Comparison of ENCODE assay signal across 1 cellular context in the genomic region with DNA sequence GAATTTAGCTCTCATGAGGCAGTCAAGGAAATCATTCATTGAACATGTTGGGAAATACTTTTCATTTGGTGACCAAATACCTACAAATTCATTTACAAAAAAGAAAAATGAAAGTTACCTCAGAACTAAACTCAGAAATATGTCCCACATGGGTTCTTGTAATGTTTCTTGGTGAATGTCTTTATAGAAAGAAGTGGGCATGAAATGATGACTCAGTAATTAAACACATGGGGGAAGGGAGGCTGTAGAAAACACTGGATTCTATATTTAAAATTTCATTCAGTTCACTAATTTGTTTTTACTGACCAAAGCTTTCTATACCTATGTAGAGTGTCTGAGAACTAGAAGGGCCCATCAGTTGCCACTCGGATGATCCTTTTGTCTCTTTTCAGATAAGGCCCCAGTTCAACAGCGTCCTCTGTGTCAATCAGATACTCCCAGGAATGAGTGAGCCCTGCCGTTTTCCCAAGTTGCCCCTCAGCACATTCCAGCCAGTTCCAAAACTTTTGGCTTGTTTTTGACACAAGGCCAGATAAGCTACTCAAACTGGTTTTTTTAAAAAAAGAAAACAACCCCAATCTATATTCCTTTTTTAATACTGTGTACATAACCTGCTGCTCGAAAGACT.
TF ChIP-seq lines count a peak whose summit lies in the region.

No MANE protein-coding gene starts in this region.

TF ChIP-seq in SK-N-SH treated with all-trans-retinoic acid at 6 μM for 48 hours, 23 proteins besides CTCF, POLR2A, EP300 and RAD21 (continued from another document):
- TF ChIP-seq, protein P1, sequence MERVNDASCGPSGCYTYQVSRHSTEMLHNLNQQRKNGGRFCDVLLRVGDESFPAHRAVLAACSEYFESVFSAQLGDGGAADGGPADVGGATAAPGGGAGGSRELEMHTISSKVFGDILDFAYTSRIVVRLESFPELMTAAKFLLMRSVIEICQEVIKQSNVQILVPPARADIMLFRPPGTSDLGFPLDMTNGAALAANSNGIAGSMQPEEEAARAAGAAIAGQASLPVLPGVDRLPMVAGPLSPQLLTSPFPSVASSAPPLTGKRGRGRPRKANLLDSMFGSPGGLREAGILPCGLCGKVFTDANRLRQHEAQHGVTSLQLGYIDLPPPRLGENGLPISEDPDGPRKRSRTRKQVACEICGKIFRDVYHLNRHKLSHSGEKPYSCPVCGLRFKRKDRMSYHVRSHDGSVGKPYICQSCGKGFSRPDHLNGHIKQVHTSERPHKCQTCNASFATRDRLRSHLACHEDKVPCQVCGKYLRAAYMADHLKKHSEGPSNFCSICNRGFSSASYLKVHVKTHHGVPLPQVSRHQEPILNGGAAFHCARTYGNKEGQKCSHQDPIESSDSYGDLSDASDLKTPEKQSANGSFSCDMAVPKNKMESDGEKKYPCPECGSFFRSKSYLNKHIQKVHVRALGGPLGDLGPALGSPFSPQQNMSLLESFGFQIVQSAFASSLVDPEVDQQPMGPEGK (CRISPR knock-in tag; IDR thresholded peaks at IDR 0.05; ENCODE audit: borderline replicate concordance): no peak
- TF ChIP-seq RARB (CRISPR knock-in tag; IDR thresholded peaks at IDR 0.05): no peak
- no peak for TF ChIP-seq SNAI2 (CRISPR knock-in tag; IDR thresholded peaks at IDR 0.05)
- TF ChIP-seq CSRNP3 (CRISPR knock-in tag; IDR thresholded peaks at IDR 0.05): no peak
- TF ChIP-seq GLIS3 (CRISPR knock-in tag; IDR thresholded peaks at IDR 0.05): no peak
- TF ChIP-seq OSR1 (CRISPR knock-in tag; IDR thresholded peaks at IDR 0.05): no peak
- no peak for TF ChIP-seq ISL1 (CRISPR knock-in tag; IDR thresholded peaks at IDR 0.05)
- no peak for TF ChIP-seq ZFP3 (CRISPR knock-in tag; IDR thresholded peaks at IDR 0.05)
- TF ChIP-seq ZNF8 (CRISPR knock-in tag; IDR thresholded peaks at IDR 0.05): no peak
- TF ChIP-seq POU6F1 (CRISPR knock-in tag; IDR thresholded peaks at IDR 0.05; ENCODE audit: borderline replicate concordance, low read depth): no peak
- TF ChIP-seq PPARA (CRISPR knock-in tag; IDR thresholded peaks at IDR 0.05; ENCODE audit: borderline replicate concordance): no peak
- TF ChIP-seq CSDC2 (CRISPR knock-in tag; IDR thresholded peaks at IDR 0.05): no peak
- TF ChIP-seq BACH2 (CRISPR knock-in tag; IDR thresholded peaks at IDR 0.05; ENCODE audit: borderline replicate concordance): no peak
- no peak for TF ChIP-seq TSHZ2 (CRISPR knock-in tag; IDR thresholded peaks at IDR 0.05)
TF ChIP-seq in SK-N-SH treated with all-trans-retinoic acid at 6 μM for 48 hours: peak in this region for 0.
